In genomic region chr9:136485049-136485647, GRCh38 we compare ENCODE assay signal across 8 cellular contexts. TPM values are rescaled to one million over a fixed set of nuclear protein-coding genes. Genes with fewer than 3 reads are reported as not detected.
DNase-seq lines count a peak whose midpoint lies in the region; FAIRE-seq and TF ChIP-seq lines count a peak whose summit lies in the region.

No MANE protein-coding gene starts in this region.

- H3K23ac ChIP-seq in H1 (ENCODE audit: insufficient read length): no peak overlapping the region

- no peak overlapping the region for H4K5ac ChIP-seq in H1 (ENCODE audit: insufficient read length, low read depth, low read length)

- TF ChIP-seq EP300 in H1 (IDR thresholded peaks at IDR 0.05; ENCODE audit: borderline replicate concordance in 1 of 2, low read depth in 2 of 2, low read length in 2 of 2): no peak

- no peak overlapping the region for H3K4ac ChIP-seq in H1 (replicated peaks; ENCODE audit: insufficient read length, low read depth, low read length)

- H3K36me3 ChIP-seq in HEK293 (ENCODE audit: control insufficient read depth in 2 of 2, insufficient read depth in 1 of 2, low read length in 2 of 2) (peaks cover 0 to 2% of the 10 kb centered on the region in 2 experiments; a peak in 1 of 3 replicates), H1 (ENCODE audit: control insufficient read depth in 2 of 4, insufficient read depth in 4 of 4, low read length in 3 of 4) (no peaks in the 10 kb centered on the region)

- no peak overlapping the region for H3K9ac ChIP-seq in H1 (replicated peaks in 1 of 4; ENCODE audit: extremely low read depth in 1 of 4, low read depth in 3 of 4, low read length in 3 of 4)

- H3K4me1 ChIP-seq in HEK293 (ENCODE audit: control insufficient read depth, insufficient read depth, low read length) (no peaks in the 10 kb centered on the region; the same call in 1 of the 2 replicates), H1 (replicated peaks in 1 of 4; ENCODE audit: control insufficient read depth in 3 of 4, insufficient read depth in 4 of 4, low read length in 3 of 4) (peaks cover 2 to 13% (median 3%) of the 10 kb centered on the region in 4 experiments)

- no peaks in the 10 kb centered on the region; the same call in none of the 2 replicates for H3K79me1 ChIP-seq in H1 (ENCODE audit: low read depth, low read length)

- peaks cover 13 to 21% of the 10 kb centered on the region in 2 experiments for H3K79me2 ChIP-seq in H1 (ENCODE audit: control insufficient read depth in 1 of 2, insufficient read depth in 2 of 2, low read length in 2 of 2)

- H3K27ac Mint-ChIP-seq in mesothelial cell of epicardium: peak overlapping the region; percentile 72

- H4K91ac ChIP-seq in H1 (replicated peaks; ENCODE audit: insufficient read length, low read length): no peak overlapping the region

- POLR2A ChIA-PET in HEK293 (lab: Yijun Ruan, JAX): interaction anchor here (1.0 to 2.0 kb wide), 5 partner anchors 55 to 242 kb away, joined by 3 to 8 read pairs (median 4); no protein-coding TSS in a partner anchor
- POLR2A ChIA-PET in H1 (lab: Charles Lee; ENCODE audit: partially characterized antibody): interaction anchor here (0.6 to 1.7 kb wide), 7 partner anchors 8 to 243 kb away, joined by 3 to 4 read pairs (median 3); no protein-coding TSS in a partner anchor

- H3K27ac ChIP-seq in HEK293 (ENCODE audit: extremely low read depth, low read depth, low read length): no peak overlapping the region
- H3K27ac ChIP-seq in H1 (ENCODE audit: low read depth, low read length): no peak overlapping the region

- TF ChIP-seq POLR2A in H1 (IDR thresholded peaks at IDR 0.05; ENCODE audit: control extremely low read depth in 1 of 2, low read depth in 2 of 2, low read length in 2 of 2): no peak

- H3K18ac ChIP-seq in H1 (ENCODE audit: extremely low read depth, low read length): no peak overlapping the region

- 0 out of 2 replicates have a peak overlapping the region, but pooled peaks have one; percentile 21 for H2BK20ac ChIP-seq in H1 (ENCODE audit: low read length)

- H3K27me3 ChIP-seq in H1 (replicated peaks in 1 of 4; ENCODE audit: control insufficient read depth in 3 of 4, extremely low read depth in 1 of 4, insufficient read depth in 3 of 4, low read length in 3 of 4): no peaks in the 10 kb centered on the region

- peaks cover 9% of the 10 kb centered on the region; the same call in 1 of the 2 replicates for H3K23me2 ChIP-seq in H1 (ENCODE audit: low read depth, low read length)

- DNase-seq in C1 segment of cervical spinal cord (lab: John Stamatoyannopoulos, UW) (peak in 13 of 14 donors; percentile 24 to 81 (median 55)), NCI-H82 (lab: John Stamatoyannopoulos, UW) (peak; percentile 90), H1 (ENCODE audit: low read depth in 1 of 2, low spot score in 2 of 2) (peak; percentile 49 to 93), mesothelial cell of epicardium (ENCODE audit: low spot score in 2 of 2, unreplicated experiment in 2 of 2) (peak; percentile 70 to 91), frontal cortex (ENCODE audit: low spot score in 2 of 2) (no peak)
- DNase-seq in activated CD8-positive, alpha-beta memory T cell treated with anti-CD3 and anti-CD28 coated beads for 24 hours: peak; percentile 93
- peak; percentile 75 to 76 for DNase-seq in stimulated activated CD8-positive, alpha-beta memory T cell treated with anti-CD3 and anti-CD28 coated beads, Interleukin-2, amount 100 ng/mL, for 48 hours (ENCODE audit: low read depth in 2 of 2)

- CTCF ChIA-PET in HEK293 (lab: Yijun Ruan, JAX): interaction anchor here (0.7 to 9.1 kb wide), 32 partner anchors 17 to 352 kb away, joined by 3 to 360 read pairs (median 4); no protein-coding TSS in a partner anchor
- CTCF ChIA-PET in H1 (lab: Charles Lee; ENCODE audit: partially characterized antibody): interaction anchor here (0.6 to 8.9 kb wide), 47 partner anchors 11 to 241 kb away, joined by 3 to 253 read pairs (median 4); partner anchors contain the start of genes ENTR1 and PMPCA

- H2BK5ac ChIP-seq in H1 (ENCODE audit: low read depth, low read length): no peak overlapping the region

- no peaks in the 10 kb centered on the region for H3K36me3 Mint-ChIP-seq in mesothelial cell of epicardium

- peaks cover 5 to 12% of the 10 kb centered on the region in 2 experiments for H4K20me1 ChIP-seq in H1 (replicated peaks in 1 of 2; ENCODE audit: control insufficient read depth in 1 of 2, insufficient read depth in 2 of 2, low read length in 2 of 2)

- H2BK12ac ChIP-seq in H1 (ENCODE audit: low read depth, low read length): no peak overlapping the region

- H3K9me3 ChIP-seq in HEK293 (ENCODE audit: control insufficient read depth, insufficient read depth, low read depth, low read length) (no peaks in the 10 kb centered on the region), H1 (ENCODE audit: insufficient read depth in 2 of 2, low read depth in 1 of 2, low read length in 1 of 2) (no peaks in the 10 kb centered on the region)

- H3K9me3 Mint-ChIP-seq in mesothelial cell of epicardium: no peaks in the 10 kb centered on the region

- peak; percentile 80 to 82 for TF ChIP-seq RAD21 in H1 (IDR thresholded peaks at IDR 0.05 in 1 of 2, conservative IDR thresholded peaks at IDR 0.05 in 1 of 2; ENCODE audit: low read depth in 2 of 2, low read length in 2 of 2)

- no peak for FAIRE-seq in H1 (lab: Jason Lieb, UNC)
- FAIRE-seq in frontal cortex (lab: Jason Lieb, UNC): no peak

- H2BK120ac ChIP-seq in H1 (replicated peaks; ENCODE audit: low read depth, low read length): no peak overlapping the region

- H3K4me2 ChIP-seq in H1 (ENCODE audit: insufficient read depth in 1 of 2, low read depth in 2 of 2, low read length in 2 of 2): no peak overlapping the region

- H3K27me3 Mint-ChIP-seq in mesothelial cell of epicardium (ENCODE audit: low read depth): no peaks in the 10 kb centered on the region

- no peak overlapping the region for H3K14ac ChIP-seq in H1 (ENCODE audit: insufficient read length)

- peak overlapping the region; percentile 63 for H3K4me3 Mint-ChIP-seq in mesothelial cell of epicardium

- H2BK15ac ChIP-seq in H1 (ENCODE audit: low read length): no peak overlapping the region

- H3K4me1 Mint-ChIP-seq in mesothelial cell of epicardium: peaks cover 21% of the 10 kb centered on the region

- H3K4me3 ChIP-seq in HEK293 (ENCODE audit: low read depth, low read length): no peak overlapping the region
- H3K4me3 ChIP-seq in H1 (ENCODE audit: extremely low read depth in 1 of 4, insufficient read depth in 2 of 4, low read depth in 3 of 4, low read length in 4 of 4): no peak overlapping the region

- H2AFZ ChIP-seq in H1 (ENCODE audit: low read length): no peak overlapping the region

- no peak overlapping the region for H4K8ac ChIP-seq in H1 (ENCODE audit: extremely low read depth, insufficient read depth, low read length)

- H2AK5ac ChIP-seq in H1 (ENCODE audit: low read depth, low read length): no peak overlapping the region

- no peak overlapping the region for H3K56ac ChIP-seq in H1 (replicated peaks; ENCODE audit: insufficient read length, low read depth, low read length)

- 28% methylated on average over 10 of the region's 13 CpGs; no CpG with 5 or more reads in 1 of the 2 experiments for WGBS in H1 (ENCODE audit: extremely low coverage in 1 of 2, insufficient coverage in 1 of 2, insufficient read length in 1 of 2, insufficient replicate concordance in 2 of 2, low coverage in 1 of 2, low lambda C conversion rate in 2 of 2, missing lambda C conversion rate in 1 of 2), 2 experiments

- TF ChIP-seq CTCF in HEK293 (tag by site-specific recombination; IDR thresholded peaks at IDR 0.05): peak; percentile 79
- TF ChIP-seq CTCF in H1 (IDR thresholded peaks at IDR 0.05; ENCODE audit: control extremely low read depth in 1 of 3, insufficient read depth in 1 of 3, low read depth in 1 of 3, low read length in 3 of 3): peak in 2 of 3 experiments; percentile 90 to 95; a peak in 3 of 4 replicates
- TF ChIP-seq CTCF in mesothelial cell of epicardium (IDR thresholded peaks at IDR 0.05; ENCODE audit: unreplicated experiment): peak; percentile 91

TF ChIP-seq in HEK293, 187 proteins besides CTCF, POLR2A, EP300 and RAD21 (continues in another document):
- TF ChIP-seq ZNF654 (tag by site-specific recombination; IDR thresholded peaks at IDR 0.05; ENCODE audit: low read depth) (peak; percentile 56), ZNF2 (tag by site-specific recombination; IDR thresholded peaks at IDR 0.05) (peak; percentile 92)

TF ChIP-seq in H1, 55 proteins besides CTCF, POLR2A, EP300 and RAD21:
- 0 out of 4 replicates have a peak, but pooled peaks of 1 of the 2 experiments have one; percentile 34 for TF ChIP-seq SIN3A (conservative IDR thresholded peaks at IDR 0.05 in 1 of 2, IDR thresholded peaks at IDR 0.05 in 1 of 2; ENCODE audit: low read depth in 1 of 2, low read length in 2 of 2)
- peak; percentile 58; the same call in 1 of the 2 replicates for TF ChIP-seq GABPA (IDR thresholded peaks at IDR 0.05; ENCODE audit: borderline replicate concordance, insufficient read depth, low read length)
- TF ChIP-seq SP4 (IDR thresholded peaks at IDR 0.05; ENCODE audit: low read length): peak; percentile 63; the same call in 1 of the 2 replicates
- no peak for TF ChIP-seq POU5F1 (IDR thresholded peaks at IDR 0.05; ENCODE audit: low read depth, low read length)
TF ChIP-seq in H1: peak in this region for 3.

RNA-seq across cellular contexts. Expression of gene SEC16A, which starts 2.3 kb away (rescaled TPM):
- 47.1 and 49.0 TPM in 2 replicates for total RNA-seq in H1 (2021; fragmentation: NEBNext Ultra II Directional; extraction: Animal tissue kit (Norgen Biotek cat#: 25700))
- 21.6 and 25.1 TPM in 2 replicates for polyA plus RNA-seq in H1 (2011; rRNA removed)
- polyA plus RNA-seq in H1 (2011; cell fraction: cytosol; rRNA removed): 14.2 TPM
- polyA plus RNA-seq in H1 (2011; cell fraction: nucleus; rRNA removed): 48.6 TPM
- polyA plus RNA-seq in H1 (2012, experiment 1 of 2): 37.5 to 42.3 TPM (median 39.5 TPM) in 4 replicates
- 38.1 TPM for polyA plus RNA-seq in H1 (2012, experiment 2 of 2)
- 26.8 TPM for polyA plus RNA-seq in H1 (2013, experiment 1 of 2)
- 24.9 TPM for polyA plus RNA-seq in H1 (2013, experiment 2 of 2)
- polyA minus RNA-seq in H1 (2011; rRNA and poly(A)+ RNA removed): 20.7 and 22.0 TPM in 2 replicates
- 27.2 TPM for polyA minus RNA-seq in H1 (2011; cell fraction: cytosol; rRNA and poly(A)+ RNA removed)
- polyA minus RNA-seq in H1 (2011; cell fraction: nucleus; rRNA and poly(A)+ RNA removed): 24.2 TPM
- total RNA-seq in mesothelial cell of epicardium (89.9 to 92.2 TPM (median 90.2 TPM) in 3 replicates), frontal cortex (9.0 TPM)

RNA-seq across cellular contexts. Expression of gene INPP5E, which starts 45.5 kb away (rescaled TPM):
- 11.3 and 11.5 TPM in 2 replicates for total RNA-seq in H1 (2021; fragmentation: NEBNext Ultra II Directional; extraction: Animal tissue kit (Norgen Biotek cat#: 25700))
- 8.7 and 14.3 TPM in 2 replicates for polyA plus RNA-seq in H1 (2011; rRNA removed)
- 9.6 TPM for polyA plus RNA-seq in H1 (2011; cell fraction: cytosol; rRNA removed)
- polyA plus RNA-seq in H1 (2011; cell fraction: nucleus; rRNA removed): 42.3 TPM
- 6.3 to 11.1 TPM (median 9.2 TPM) in 4 replicates for polyA plus RNA-seq in H1 (2012, experiment 1 of 2)
- 5.9 TPM for polyA plus RNA-seq in H1 (2012, experiment 2 of 2)
- 7.4 TPM for polyA plus RNA-seq in H1 (2013, experiment 1 of 2)
- 7.1 TPM for polyA plus RNA-seq in H1 (2013, experiment 2 of 2)
- polyA minus RNA-seq in H1 (2011; rRNA and poly(A)+ RNA removed): 3.2 and 4.8 TPM in 2 replicates
- 5.7 TPM for polyA minus RNA-seq in H1 (2011; cell fraction: cytosol; rRNA and poly(A)+ RNA removed)
- polyA minus RNA-seq in H1 (2011; cell fraction: nucleus; rRNA and poly(A)+ RNA removed): 11.1 TPM
- total RNA-seq in mesothelial cell of epicardium (22.1 to 24.6 TPM (median 23.3 TPM) in 3 replicates), frontal cortex (10.2 TPM)

Comparison
In these comparisons a context has a peak if more than half of its experiments do, and no peak if none do; other contexts are left out.
1. DNase-seq: peak in C1 segment of cervical spinal cord (13 of 14), NCI-H82 (single experiment), activated CD8-positive, alpha-beta memory T cell treated with anti-CD3 and anti-CD28 coated beads for 24 hours (single experiment), H1 (2 of 2), mesothelial cell of epicardium (2 of 2) and stimulated activated CD8-positive, alpha-beta memory T cell treated with anti-CD3 and anti-CD28 coated beads, Interleukin-2, amount 100 ng/mL, for 48 hours (2 of 2); none in frontal cortex (0 of 2).
2. Peak in every context shown above with its lines, with median percentiles within 50 percentile points of each other: CTCF ChIP-seq.